In the genomic region with DNA sequence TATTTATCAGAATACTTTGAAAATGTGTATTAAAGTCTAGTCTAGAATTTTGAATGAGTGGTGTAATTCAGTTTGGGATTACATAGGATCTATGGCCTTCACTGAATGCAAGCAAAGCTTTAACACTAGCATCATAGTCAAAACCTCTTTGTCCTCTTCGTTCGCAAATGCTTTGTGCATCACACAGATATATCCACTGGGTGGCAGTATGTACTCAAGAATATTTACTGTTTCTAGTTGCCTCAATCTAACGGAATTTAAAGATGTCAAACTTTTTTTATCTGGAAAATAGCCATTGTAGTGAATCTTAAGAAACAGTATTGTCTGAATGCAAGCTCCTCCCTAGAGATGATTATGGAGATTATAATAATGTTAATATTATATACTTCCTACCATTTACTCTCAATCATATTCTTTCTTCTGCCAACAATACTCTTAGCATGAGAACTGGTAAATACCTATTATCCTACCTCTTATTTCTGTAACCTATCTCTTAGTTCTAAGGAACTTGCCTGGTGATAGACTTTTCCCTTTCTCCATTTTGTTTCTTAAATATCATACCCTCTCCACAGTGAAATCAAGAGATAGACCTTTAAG, we compare ENCODE assay signal across 8 cellular contexts. TPM values are rescaled to one million over a fixed set of nuclear protein-coding genes. Genes with fewer than 3 reads are reported as not detected.
A peak's percentile ranks its signal among the peaks of the same experiment; 100 is the strongest.
DNase-seq lines count a peak whose midpoint lies in the region; ATAC-seq and TF ChIP-seq lines count a peak whose summit lies in the region.

No MANE protein-coding gene starts in this region.

- TF ChIP-seq POLR2A in thyroid gland (IDR thresholded peaks at IDR 0.05) = no peak

- H3K9me3 Mint-ChIP-seq in chondrocyte (ENCODE audit: low read depth) = no peaks in the 10 kb centered on the region

- 1 to 3% methylated on average over 3 of the region's 3 CpGs for WGBS in thyroid gland, 2 donors

- H3K27ac ChIP-seq in RWPE2 (ENCODE audit: poor library complexity, severe bottlenecking) (no peak overlapping the region), thyroid gland (no peak overlapping the region)

- no peak for ATAC-seq in RWPE2 (ENCODE audit: low read depth)
- peak; percentile 77 for ATAC-seq in left colon
- ATAC-seq in HG03565 (IDR thresholded peaks at IDR 0.05; ENCODE audit: unreplicated experiment) = no peak

- no peaks in the 10 kb centered on the region for H3K36me3 ChIP-seq in RWPE2 (ENCODE audit: low read depth)
- H3K36me3 ChIP-seq in thyroid gland = no peaks in the 10 kb centered on the region

- H3K4me1 Mint-ChIP-seq in chondrocyte (ENCODE audit: low read depth) = peaks cover 20% of the 10 kb centered on the region

- peak; percentile 63 for TF ChIP-seq CTCF in LNCAP (IDR thresholded peaks at IDR 0.05)
- peak; percentile 82 for TF ChIP-seq CTCF in RWPE2 (IDR thresholded peaks at IDR 0.05; ENCODE audit: poor library complexity, severe bottlenecking)
- peak; percentile 94 for TF ChIP-seq CTCF in chondrocyte (IDR thresholded peaks at IDR 0.05)
- TF ChIP-seq CTCF in thyroid gland (IDR thresholded peaks at IDR 0.05) = peak; percentile 44 to 92 (median 76)

- H3K36me3 Mint-ChIP-seq in chondrocyte (ENCODE audit: low read depth) = no peaks in the 10 kb centered on the region

- no peak overlapping the region for H3K27ac Mint-ChIP-seq in chondrocyte (ENCODE audit: unreplicated experiment)

- H3K4me1 ChIP-seq in RWPE2 (ENCODE audit: insufficient read depth, poor library complexity, severe bottlenecking) (peaks cover 5% of the 10 kb centered on the region), thyroid gland (no peaks in the 10 kb centered on the region)

- H3K4me3 Mint-ChIP-seq in chondrocyte (ENCODE audit: unreplicated experiment) = no peak overlapping the region

- DNase-seq in activated naive CD4-positive, alpha-beta T cell treated with Interleukin-2 at 50 U/mL for 16 hours = peak; percentile 6
- no peak for DNase-seq in activated naive CD4-positive, alpha-beta T cell (lab: John Stamatoyannopoulos, UW)
- no peak for DNase-seq in RWPE2 (ENCODE audit: low spot score)
- DNase-seq in chondrocyte (ENCODE audit: low spot score) = no peak
- DNase-seq in left colon = no peak
- DNase-seq in thyroid gland = peak; percentile 13 to 14

- H3K9me3 ChIP-seq in RWPE2 (ENCODE audit: severe bottlenecking) (no peaks in the 10 kb centered on the region), thyroid gland (no peaks in the 10 kb centered on the region)

- H3K27me3 Mint-ChIP-seq in chondrocyte (ENCODE audit: low read depth) = peaks cover 2% of the 10 kb centered on the region

- H3K27me3 ChIP-seq in RWPE2 (ENCODE audit: insufficient read depth, poor library complexity, severe bottlenecking) (no peaks in the 10 kb centered on the region), thyroid gland (no peaks in the 10 kb centered on the region)

- H3K4me3 ChIP-seq in RWPE2 (ENCODE audit: severe bottlenecking) (no peak overlapping the region), thyroid gland (replicated peaks in 1 of 3) (no peak overlapping the region)

- intact Hi-C loops in left colon (cut with DNase I, micrococcal nuclease) = loop anchor here in 1 of 2 donors (5.0 to 10.0 kb wide), 4 partner anchors 139 to 1069 kb away; no protein-coding TSS in a partner anchor
- intact Hi-C loops in thyroid gland (cut with DNase I) = loop anchor here (2.0 to 5.0 kb wide), 2 partner anchors 533 to 567 kb away; no protein-coding TSS in a partner anchor

RNA-seq across cellular contexts. Expression of a gene that starts 25.8 kb away (rescaled TPM):
- total RNA-seq in chondrocyte (4.9 to 6.7 TPM (median 5.0 TPM) in 3 replicates), left colon (10 to 100 TPM; 10.8 to 11.9 TPM), thyroid gland (10 to 100 TPM in 1 of 4 donors, 1 to 10 TPM in 3; 4.2 to 13.2 (median 4.6) TPM)

RNA-seq across cellular contexts. Expression of a gene that starts 26.0 kb away (rescaled TPM):
- total RNA-seq in chondrocyte (5.5 to 8.3 TPM (median 7.3 TPM) in 3 replicates), left colon (1 to 10 TPM; 5.4 to 9.1 TPM), thyroid gland (10 to 100 TPM in 3 of 4 donors, 1 to 10 TPM in 1; 8.6 to 19.8 (median 10.6) TPM)

Comparison
In these comparisons a context has a peak if more than half of its experiments do, and no peak if none do; other contexts are left out.
1. DNase-seq: peak in activated naive CD4-positive, alpha-beta T cell treated with Interleukin-2 at 50 U/mL for 16 hours (single experiment) and thyroid gland (2 of 2); none in activated naive CD4-positive, alpha-beta T cell (0 of 4), RWPE2 (single experiment), chondrocyte (single experiment) and left colon (0 of 2).
2. Peak in every context shown above with its lines, with median percentiles within 50 percentile points of each other: CTCF ChIP-seq.